In genomic region chr15:38090648-38091047, GRCh38 we compare ENCODE assay signal across 20 cellular contexts.
DNase-seq lines count a peak whose midpoint lies in the region; ATAC-seq, FAIRE-seq and TF ChIP-seq lines count a peak whose summit lies in the region.
"Had no signal": no experiment of that assay in that cellular context is flagged by ENCODE, and none has a peak within 500 bp of the region (broad histone marks: within the 10 kb centered on the region; RNA-seq: fewer than 3 reads in every experiment).

No MANE protein-coding gene starts in this region.

- no peak overlapping the region for H3K4me3 Mint-ChIP-seq in astrocyte (ENCODE audit: unreplicated experiment)
- H3K4me3 Mint-ChIP-seq: B cell; CD4-positive, CD25-positive, alpha-beta regulatory T cell; CD8-positive, alpha-beta memory T cell had no signal

- H3K14ac ChIP-seq in neuronal stem cell (ENCODE audit: low read length), result no peak overlapping the region

- intact Hi-C loops in heart left ventricle (cut with DNase I) (no loop called here), cardiac septum (cut with DNase I) (no loop called here), breast epithelium (cut with DNase I; ENCODE audit: low total_unique reads) (no loop called here), ovary (cut with DNase I) (no loop called here)

- no peak overlapping the region for H2BK12ac ChIP-seq in neuronal stem cell (ENCODE audit: low read length)

- H3K27me3 Mint-ChIP-seq in astrocyte (ENCODE audit: low read depth, unreplicated experiment), result no peaks in the 10 kb centered on the region

- no peak for FAIRE-seq in astrocyte (lab: Jason Lieb, UNC)
- FAIRE-seq: G401.6, GM12891, GM19239, H54 had no signal

- H3K9ac ChIP-seq in astrocyte (ENCODE audit: low read length) (no peak overlapping the region), neuronal stem cell (ENCODE audit: low read depth, low read length, poor library complexity) (no peak overlapping the region)
- H3K9ac ChIP-seq: GM23248 had no signal

- H3K4me1 ChIP-seq in heart left ventricle, result peaks cover 0 to 20% (median 2%) of the 10 kb centered on the region in 12 donors
- peaks cover 4% of the 10 kb centered on the region for H3K4me1 ChIP-seq in astrocyte (ENCODE audit: insufficient read depth, low read length)
- H3K4me1 ChIP-seq in neuronal stem cell (ENCODE audit: control insufficient read depth in 2 of 2, insufficient read depth in 1 of 2, low read depth in 1 of 2, low read length in 2 of 2), result peaks cover 1 to 5% of the 10 kb centered on the region in 2 donors
- H3K4me1 ChIP-seq in breast epithelium, result no peaks in the 10 kb centered on the region
- peaks cover 2% of the 10 kb centered on the region for H3K4me1 ChIP-seq in ovary (ENCODE audit: insufficient read depth)

- peak overlapping the region; percentile 14 for H3K27ac Mint-ChIP-seq in astrocyte (ENCODE audit: unreplicated experiment)
- H3K27ac Mint-ChIP-seq: B cell; CD4-positive, CD25-positive, alpha-beta regulatory T cell; CD8-positive, alpha-beta memory T cell had no signal

- no peak overlapping the region for H2AK5ac ChIP-seq in neuronal stem cell (ENCODE audit: low read depth, low read length)

- H3K18ac ChIP-seq in neuronal stem cell (ENCODE audit: low read length), result no peak overlapping the region

- no peak for DNase-seq in heart left ventricle
- no peak for DNase-seq in cardiac septum (ENCODE audit: low spot score)
- no peak for DNase-seq in astrocyte (ENCODE audit: low read depth)
- no peak for DNase-seq in neuronal stem cell (ENCODE audit: low spot score)
- no peak for DNase-seq in breast epithelium (ENCODE audit: low spot score in 2 of 2)
- DNase-seq in ovary, result no peak
- DNase-seq: C1 segment of cervical spinal cord; CD4-positive, CD25-positive, alpha-beta regulatory T cell; CD8-positive, alpha-beta memory T cell; COR-L47; DMS 273 treated with DMSO at 0.1 percent for 48 hours; GM23248; HCEC 1CT had no signal

- H3K79me2 ChIP-seq in astrocyte (ENCODE audit: insufficient read depth, low read length), result no peaks in the 10 kb centered on the region

- H3K9me3 Mint-ChIP-seq in astrocyte (ENCODE audit: unreplicated experiment), result no peaks in the 10 kb centered on the region

- H4K8ac ChIP-seq in neuronal stem cell (ENCODE audit: low read depth, low read length), result no peak overlapping the region

- H2AFZ ChIP-seq in astrocyte (ENCODE audit: low read depth, low read length), result no peak overlapping the region
- peak overlapping the region; percentile 54 for H2AFZ ChIP-seq in neuronal stem cell (ENCODE audit: low read length)
- H2AFZ ChIP-seq: GM23248 had no signal

- TF ChIP-seq POLR2A in heart left ventricle (IDR thresholded peaks at IDR 0.05) (no peak), breast epithelium (IDR thresholded peaks at IDR 0.05) (no peak), ovary (IDR thresholded peaks at IDR 0.05) (no peak)

- H3K36me3 Mint-ChIP-seq in astrocyte (ENCODE audit: low read depth, unreplicated experiment), result no peaks in the 10 kb centered on the region
- H3K36me3 Mint-ChIP-seq: CD4-positive, CD25-positive, alpha-beta regulatory T cell; CD8-positive, alpha-beta memory T cell had no signal

- H3K4me1 Mint-ChIP-seq in astrocyte (ENCODE audit: low read depth, unreplicated experiment), result peaks cover 21% of the 10 kb centered on the region

- no peaks in the 10 kb centered on the region for H3K36me3 ChIP-seq in heart left ventricle
- no peaks in the 10 kb centered on the region for H3K36me3 ChIP-seq in astrocyte (ENCODE audit: insufficient read depth, low read length)
- no peaks in the 10 kb centered on the region for H3K36me3 ChIP-seq in neuronal stem cell (replicated peaks in 1 of 2; ENCODE audit: control insufficient read depth in 2 of 2, insufficient read depth in 2 of 2, low read length in 2 of 2)
- H3K36me3 ChIP-seq in breast epithelium, result no peaks in the 10 kb centered on the region
- no peaks in the 10 kb centered on the region for H3K36me3 ChIP-seq in ovary

- TF ChIP-seq EP300 in ovary (IDR thresholded peaks at IDR 0.05), result no peak

- H3K4me2 ChIP-seq in astrocyte (ENCODE audit: low read length), result no peak overlapping the region
- no peak overlapping the region for H3K4me2 ChIP-seq in neuronal stem cell (ENCODE audit: insufficient read depth, low read length, poor library complexity, severe bottlenecking)

- H3K27me3 ChIP-seq in heart left ventricle (no peaks in the 10 kb centered on the region), astrocyte (ENCODE audit: insufficient read depth, low read length) (no peaks in the 10 kb centered on the region), neuronal stem cell (ENCODE audit: control insufficient read depth in 3 of 3, insufficient read depth in 3 of 3, low read depth in 1 of 3, low read length in 3 of 3) (no peaks in the 10 kb centered on the region), breast epithelium (no peaks in the 10 kb centered on the region), ovary (no peaks in the 10 kb centered on the region)

- no peak overlapping the region for H2BK5ac ChIP-seq in neuronal stem cell (ENCODE audit: low read length)

- H3K9me3 ChIP-seq in heart left ventricle (no peaks in the 10 kb centered on the region), astrocyte (ENCODE audit: insufficient read depth, low read depth, low read length) (no peaks in the 10 kb centered on the region), neuronal stem cell (replicated peaks in 1 of 2; ENCODE audit: control insufficient read depth in 2 of 2, insufficient read depth in 1 of 2, low read depth in 1 of 2, low read length in 2 of 2) (peaks cover 0 to 3% of the 10 kb centered on the region in 2 donors), breast epithelium (no peaks in the 10 kb centered on the region), ovary (no peaks in the 10 kb centered on the region)

- no peaks in the 10 kb centered on the region for H4K20me1 ChIP-seq in astrocyte (ENCODE audit: insufficient read depth, low read length)

- no peaks in the 10 kb centered on the region for H3K79me1 ChIP-seq in neuronal stem cell (ENCODE audit: low read depth, low read length)

- peak overlapping the region in 8 of 12 donors; percentile 25 to 60 (median 44) for H3K27ac ChIP-seq in heart left ventricle
- no peak overlapping the region for H3K27ac ChIP-seq in astrocyte (ENCODE audit: low read depth, low read length)
- H3K27ac ChIP-seq in neuronal stem cell (replicated peaks; ENCODE audit: low read length), result no peak overlapping the region
- no peak overlapping the region for H3K27ac ChIP-seq in breast epithelium
- H3K27ac ChIP-seq in ovary, result peak overlapping the region in 1 of 2 donors; percentile 51
- H3K27ac ChIP-seq: GM23248, HL-60 had no signal

- no peak overlapping the region for H2BK15ac ChIP-seq in neuronal stem cell (ENCODE audit: low read length)

- no peak overlapping the region for H3K4ac ChIP-seq in neuronal stem cell (ENCODE audit: low read length)

- no peak overlapping the region for H4K91ac ChIP-seq in neuronal stem cell (ENCODE audit: low read depth, low read length, poor library complexity)

- peak in 1 of 4 donors; percentile 62 for ATAC-seq in heart left ventricle
- no peak for ATAC-seq in GM21786 (IDR thresholded peaks at IDR 0.05; ENCODE audit: unreplicated experiment)

- 47 to 66% (median 60%) methylated on average over 3 of the region's 3 CpGs for WGBS in heart left ventricle, 4 donors
- WGBS in neuronal stem cell (ENCODE audit: extremely low coverage in 2 of 2, insufficient read length in 2 of 2, insufficient replicate concordance in 1 of 2), 2 donors, result no CpG with 5 or more reads among the region's 3 CpGs
- 7 to 24% (median 8%) methylated on average over 3 of the region's 3 CpGs for WGBS in ovary, 3 donors

- H3K23ac ChIP-seq in neuronal stem cell (ENCODE audit: low read depth, low read length, poor library complexity), result no peak overlapping the region

- no peak overlapping the region for H2BK120ac ChIP-seq in neuronal stem cell (ENCODE audit: low read depth, low read length)

- H3K4me3 ChIP-seq in heart left ventricle (no peak overlapping the region), astrocyte (ENCODE audit: insufficient read depth, low read depth, low read length) (no peak overlapping the region), neuronal stem cell (ENCODE audit: low read length in 2 of 2) (no peak overlapping the region), breast epithelium (no peak overlapping the region), ovary (no peak overlapping the region)
- H3K4me3 ChIP-seq: GM23248 had no signal

- TF ChIP-seq CTCF in heart left ventricle (IDR thresholded peaks at IDR 0.05) (no peak), astrocyte (IDR thresholded peaks at IDR 0.05; ENCODE audit: insufficient read depth, low read depth, low read length) (no peak), breast epithelium (IDR thresholded peaks at IDR 0.05) (no peak), ovary (IDR thresholded peaks at IDR 0.05) (no peak)

Comparison
In these comparisons a context has a peak if more than half of its experiments do, and no peak if none do; other contexts are left out.
1. H3K27ac ChIP-seq: peak in heart left ventricle (8 of 12); none in astrocyte (single experiment), neuronal stem cell (single experiment) and breast epithelium (0 of 2).